19 cellular contexts compared by ENCODE assay signal in the genomic region with DNA sequence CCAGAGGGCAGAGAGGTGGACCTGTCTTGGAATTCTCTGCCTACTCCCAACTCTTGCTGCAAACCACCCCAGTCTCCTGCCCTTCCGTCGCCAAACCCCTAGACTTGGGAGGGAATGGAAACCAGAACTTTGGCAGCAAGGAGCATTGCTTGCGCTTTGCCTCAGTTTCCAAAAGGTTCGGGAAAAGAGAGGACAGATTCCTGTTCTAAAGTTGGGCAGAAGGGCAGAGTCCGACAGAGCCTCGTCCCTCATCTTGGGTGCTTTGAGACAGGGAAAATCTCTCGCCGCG. TPM values are rescaled to one million over a fixed set of nuclear protein-coding genes. Genes with fewer than 3 reads are reported as not detected.
"Had no signal": no experiment of that assay in that cellular context is flagged by ENCODE, and none has a peak within 500 bp of the region (broad histone marks: within the 10 kb centered on the region; RNA-seq: fewer than 3 reads in every experiment).

No MANE protein-coding gene starts in this region.

- H3K9me3 ChIP-seq: adrenal gland, body of pancreas, suprapubic skin, upper lobe of right lung had no signal

- H3K9me3 Mint-ChIP-seq: activated T-helper 2 cell treated with anti-CD3 and anti-CD28 coated beads, Interferon-gamma antibody, Interleukin-2, Interleukin-4, amounts not matched to agents 10 μg/mL and 5 μg/mL and 100 μg/mL, durations not matched to agents 14 hours and 24 hours and 36 hours; central memory CD8-positive, alpha-beta T cell; dendritic cell treated with granulocyte-macrophage colony-stimulating factor and Interleukin-4, amounts not matched to agents 40 ng/mL and 50 ng/mL, for 4 days; natural killer cell treated with Interleukin-12 subunit alpha and Interleukin-12 subunit beta and Interleukin-15 and Interleukin-18, amount 100 ng/mL, for 72 hours had no signal

- H3K36me3 Mint-ChIP-seq: natural killer cell treated with Interleukin-12 subunit alpha and Interleukin-12 subunit beta and Interleukin-15 and Interleukin-18, amount 100 ng/mL, for 72 hours had no signal

- H3K27ac Mint-ChIP-seq: activated CD4-positive, alpha-beta T cell treated with anti-CD3 and anti-CD28 coated beads for 36 hours; activated CD8-positive, alpha-beta T cell treated with anti-CD3 and anti-CD28 coated beads, Interleukin-2, amount 10 ng/mL, durations not matched to agents 7 days and 5 days; activated T-helper 2 cell treated with anti-CD3 and anti-CD28 coated beads, Interferon-gamma antibody, Interleukin-2, Interleukin-4, amounts not matched to agents 10 μg/mL and 5 μg/mL and 100 μg/mL, durations not matched to agents 14 hours and 24 hours and 36 hours; dendritic cell treated with granulocyte-macrophage colony-stimulating factor and Interleukin-4, amounts not matched to agents 40 ng/mL and 50 ng/mL, for 4 days; natural killer cell treated with Interleukin-12 subunit alpha and Interleukin-12 subunit beta and Interleukin-15 and Interleukin-18, amount 100 ng/mL, for 72 hours had no signal

- ATAC-seq: activated CD8-positive, alpha-beta T cell treated with anti-CD3 and anti-CD28 coated beads, Interleukin-2, amount 10 ng/mL, durations not matched to agents 7 days and 5 days; body of pancreas; esophagus mucosa; left ventricle myocardium superior; natural killer cell treated with Interleukin-12 subunit alpha and Interleukin-12 subunit beta and Interleukin-15 and Interleukin-18, amount 100 ng/mL, for 72 hours; sciatic nerve; stimulated activated naive CD8-positive, alpha-beta T cell treated with anti-CD3 and anti-CD28 coated beads, Interleukin-15, Interleukin-2, amounts not matched to agents 100 U/mL and 50 U/mL, for 24 hours; upper lobe of right lung had no signal

- H3K27ac ChIP-seq: adrenal gland, body of pancreas, suprapubic skin, upper lobe of right lung had no signal

- H3K36me3 ChIP-seq: adrenal gland, suprapubic skin, upper lobe of right lung had no signal

- DNase-seq: activated CD4-positive, alpha-beta T cell treated with anti-CD3 and anti-CD28 coated beads for 36 hours; activated CD8-positive, alpha-beta T cell treated with anti-CD3 and anti-CD28 coated beads, Interleukin-2, amount 10 ng/mL, durations not matched to agents 7 days and 5 days; activated naive CD4-positive, alpha-beta T cell treated with anti-CD3 and anti-CD28 coated beads, Interleukin-2, amount 50 U/mL, for 16 hours; adrenal gland; body of pancreas; left ventricle myocardium superior; stimulated activated CD4-positive, alpha-beta T cell treated with anti-CD3 and anti-CD28 coated beads, Interleukin-12 subunit alpha, Interleukin-12 subunit beta, amount 100 ng/mL, for 4 hours; stimulated activated CD8-positive, alpha-beta memory T cell treated with anti-CD3 and anti-CD28 coated beads, Interleukin-4, amount 100 ng/mL, for 48 hours; stimulated activated naive CD8-positive, alpha-beta T cell treated with anti-CD3 and anti-CD28 coated beads, Interleukin-15, Interleukin-2, amounts not matched to agents 100 U/mL and 50 U/mL, for 24 hours; upper lobe of right lung had no signal

- H3K4me3 Mint-ChIP-seq: activated CD4-positive, alpha-beta T cell treated with anti-CD3 and anti-CD28 coated beads for 36 hours; activated CD8-positive, alpha-beta T cell treated with anti-CD3 and anti-CD28 coated beads, Interleukin-2, amount 10 ng/mL, durations not matched to agents 7 days and 5 days; central memory CD8-positive, alpha-beta T cell; dendritic cell treated with granulocyte-macrophage colony-stimulating factor and Interleukin-4, amounts not matched to agents 40 ng/mL and 50 ng/mL, for 4 days; natural killer cell treated with Interleukin-12 subunit alpha and Interleukin-12 subunit beta and Interleukin-15 and Interleukin-18, amount 100 ng/mL, for 72 hours had no signal

- H3K4me3 ChIP-seq: adrenal gland, body of pancreas, upper lobe of right lung had no signal

RNA-seq across cellular contexts. Expression of gene ROBO4, which starts 32.8 kb away (rescaled TPM):
- total RNA-seq: activated CD4-positive, alpha-beta T cell treated with anti-CD3 and anti-CD28 coated beads for 36 hours; activated T-helper 2 cell treated with anti-CD3 and anti-CD28 coated beads, Interferon-gamma antibody, Interleukin-2, Interleukin-4, amounts not matched to agents 10 μg/mL and 5 μg/mL and 100 μg/mL, durations not matched to agents 14 hours and 24 hours and 36 hours; natural killer cell treated with Interleukin-12 subunit alpha and Interleukin-12 subunit beta and Interleukin-15 and Interleukin-18, amount 100 ng/mL, for 72 hours had no signal

RNA-seq across cellular contexts. Expression of gene HEPN1, which starts 54.2 kb away (rescaled TPM):
- total RNA-seq: activated CD4-positive, alpha-beta T cell treated with anti-CD3 and anti-CD28 coated beads for 36 hours; activated CD8-positive, alpha-beta T cell treated with anti-CD3 and anti-CD28 coated beads, Interleukin-2, amount 10 ng/mL, durations not matched to agents 7 days and 5 days; activated T-helper 2 cell treated with anti-CD3 and anti-CD28 coated beads, Interferon-gamma antibody, Interleukin-2, Interleukin-4, amounts not matched to agents 10 μg/mL and 5 μg/mL and 100 μg/mL, durations not matched to agents 14 hours and 24 hours and 36 hours; body of pancreas; esophagus mucosa; left ventricle myocardium superior; natural killer cell treated with Interleukin-12 subunit alpha and Interleukin-12 subunit beta and Interleukin-15 and Interleukin-18, amount 100 ng/mL, for 72 hours; pulmonary artery endothelial cell; sciatic nerve; suprapubic skin; upper lobe of right lung had no signal
- polyA plus RNA-seq: keratinocyte had no signal
